27 cellular contexts compared by ENCODE assay signal in the genomic region with DNA sequence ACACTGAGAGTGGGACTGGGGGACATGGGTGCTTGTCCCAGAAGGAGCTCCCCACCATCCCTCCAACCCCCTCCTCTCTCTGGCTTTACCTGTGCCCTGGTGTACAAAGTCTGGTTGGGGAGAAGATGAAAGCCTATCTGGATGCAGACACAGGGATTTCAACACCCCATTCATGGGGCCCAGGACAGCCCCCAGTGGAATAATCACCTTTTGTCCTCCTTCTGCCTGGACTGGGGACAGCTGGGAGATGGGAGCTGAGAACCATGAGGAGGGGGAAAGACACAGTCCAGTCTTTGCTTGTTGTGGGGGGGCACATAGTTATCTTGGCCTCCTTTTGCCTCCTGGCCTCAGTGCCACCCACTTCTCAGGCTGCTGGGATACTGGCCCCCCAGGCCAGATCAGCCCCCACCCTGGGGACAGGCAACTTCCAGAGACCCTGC. TPM values are rescaled to one million over a fixed set of nuclear protein-coding genes. Genes with fewer than 3 reads are reported as not detected.
"Had no signal": no experiment of that assay in that cellular context is flagged by ENCODE, and none has a peak within 500 bp of the region (broad histone marks: within the 10 kb centered on the region; RNA-seq: fewer than 3 reads in every experiment).

No MANE protein-coding gene starts in this region.

- H3K27ac ChIP-seq: esophagus muscularis mucosa, foreskin keratinocyte, heart right ventricle, lower lobe of right lung, sigmoid colon, testis, transverse colon had no signal

- H3K9me3 Mint-ChIP-seq: central memory CD8-positive, alpha-beta T cell; dendritic cell treated with granulocyte-macrophage colony-stimulating factor and Interleukin-4, amounts not matched to agents 40 ng/mL and 50 ng/mL, for 4 days; naive thymus-derived CD8-positive, alpha-beta T cell; T-helper 1 cell treated with Interleukin-12 subunit alpha and Interleukin-12 subunit beta and Interleukin-4 antibody, amounts not matched to agents 30 μg/mL and 1 μg/mL, for 36 hours had no signal

- H3K27me3 ChIP-seq: esophagus muscularis mucosa, foreskin keratinocyte, testis, transverse colon had no signal

- H3K4me1 ChIP-seq: esophagus muscularis mucosa, foreskin keratinocyte, lower lobe of right lung, sigmoid colon, testis had no signal

- H3K9me3 ChIP-seq: esophagus muscularis mucosa, heart right ventricle, lower lobe of right lung, sigmoid colon, testis, transverse colon had no signal

- DNase-seq: activated CD4-positive, alpha-beta T cell treated with anti-CD3 and anti-CD28 coated beads, Interleukin-2, amount 50 U/mL, for 4 hours; activated effector memory CD4-positive, alpha-beta T cell treated with Interleukin-2 at 50 U/mL for 16 hours; activated naive CD4-positive, alpha-beta T cell treated with Interleukin-2 at 50 U/mL for 16 hours; anterior cingulate cortex; foreskin keratinocyte; heart right ventricle; kidney glomerular epithelial cell; lower lobe of right lung; mesenchymal stem cell; sigmoid colon; small intestine; stimulated activated CD4-positive, alpha-beta T cell treated with anti-CD3 and anti-CD28 coated beads, Interleukin-1b, Interleukin-23, amount 100 ng/mL, for 48 hours; stimulated activated naive CD4-positive, alpha-beta T cell; SW 1271; T-helper 9 cell; testis; transverse colon had no signal

- H3K27ac Mint-ChIP-seq: activated naive CD8-positive, alpha-beta T cell; dendritic cell treated with granulocyte-macrophage colony-stimulating factor and Interleukin-4, amounts not matched to agents 40 ng/mL and 50 ng/mL, for 4 days; T-helper 1 cell treated with Interleukin-12 subunit alpha and Interleukin-12 subunit beta and Interleukin-4 antibody, amounts not matched to agents 30 μg/mL and 1 μg/mL, for 36 hours had no signal

- H3K27me3 Mint-ChIP-seq: activated naive CD8-positive, alpha-beta T cell; central memory CD8-positive, alpha-beta T cell; dendritic cell treated with granulocyte-macrophage colony-stimulating factor and Interleukin-4, amounts not matched to agents 40 ng/mL and 50 ng/mL, for 4 days; naive thymus-derived CD8-positive, alpha-beta T cell had no signal

- H3K4me3 ChIP-seq: esophagus muscularis mucosa, heart right ventricle, lower lobe of right lung, sigmoid colon, testis, transverse colon had no signal

- ATAC-seq: foreskin keratinocyte; heart right ventricle; left lobe of liver; lower lobe of right lung; naive thymus-derived CD8-positive, alpha-beta T cell had no signal

- H3K4me3 Mint-ChIP-seq: activated naive CD8-positive, alpha-beta T cell; central memory CD8-positive, alpha-beta T cell; dendritic cell treated with granulocyte-macrophage colony-stimulating factor and Interleukin-4, amounts not matched to agents 40 ng/mL and 50 ng/mL, for 4 days; naive thymus-derived CD8-positive, alpha-beta T cell; T-helper 1 cell treated with Interleukin-12 subunit alpha and Interleukin-12 subunit beta and Interleukin-4 antibody, amounts not matched to agents 30 μg/mL and 1 μg/mL, for 36 hours had no signal

- FAIRE-seq: bronchial epithelial cell, small intestine, urothelium cell line had no signal

- H3K36me3 Mint-ChIP-seq: activated naive CD8-positive, alpha-beta T cell had no signal

- H3K4me1 Mint-ChIP-seq: central memory CD8-positive, alpha-beta T cell had no signal

- H3K36me3 ChIP-seq: esophagus muscularis mucosa, heart right ventricle, lower lobe of right lung, sigmoid colon, transverse colon had no signal

RNA-seq across cellular contexts. Expression of a gene that starts 1.4 kb away (rescaled TPM):
- total RNA-seq: naive thymus-derived CD8-positive, alpha-beta T cell had no signal

RNA-seq across cellular contexts. Expression of a gene that starts 16.6 kb away (rescaled TPM):
- total RNA-seq: lower lobe of right lung, progenitor cell of endocrine pancreas had no signal
